In the genomic region with DNA sequence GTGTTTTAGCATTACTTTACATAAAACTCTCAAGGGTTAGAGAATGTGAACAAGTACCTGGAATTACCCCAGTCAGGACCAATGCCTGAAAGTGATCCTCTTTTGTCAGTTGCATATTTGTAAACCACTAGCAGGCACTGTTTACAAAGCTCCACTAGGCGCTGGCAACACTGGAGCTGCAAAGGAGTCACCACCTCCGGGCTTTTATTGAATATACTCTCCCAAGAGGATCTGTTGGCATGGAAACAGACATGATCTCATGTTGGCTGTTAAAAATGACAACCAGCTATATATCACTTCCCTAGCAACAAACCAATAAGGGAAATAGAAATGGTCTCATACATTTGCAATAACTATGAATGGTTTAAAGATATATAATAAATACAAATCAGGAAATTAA, we compare ENCODE assay signal across 8 cellular contexts.
DNase-seq lines count a peak whose midpoint lies in the region; ATAC-seq and TF ChIP-seq lines count a peak whose summit lies in the region.

No MANE protein-coding gene starts in this region.

- TF ChIP-seq POLR2A in NB4 (IDR thresholded peaks at IDR 0.05; ENCODE audit: extremely low read depth, insufficient read length): no peak

- no peak overlapping the region for H3K4me3 Mint-ChIP-seq in naive thymus-derived CD4-positive, alpha-beta T cell

- no peaks in the 10 kb centered on the region for H3K9me3 ChIP-seq in naive thymus-derived CD4-positive, alpha-beta T cell (ENCODE audit: control insufficient read depth in 2 of 3, low read length in 3 of 3)

- H3K9me3 Mint-ChIP-seq in naive thymus-derived CD4-positive, alpha-beta T cell: no peaks in the 10 kb centered on the region

- ATAC-seq in naive thymus-derived CD4-positive, alpha-beta T cell: peak; percentile 14
- no peak for ATAC-seq in HG03159 (IDR thresholded peaks at IDR 0.05; ENCODE audit: unreplicated experiment)
- no peak for ATAC-seq in left cardiac atrium

- POLR2A ChIA-PET in naive thymus-derived CD4-positive, alpha-beta T cell (lab: Charles Lee): no interaction called here

- H3K27me3 Mint-ChIP-seq in naive thymus-derived CD4-positive, alpha-beta T cell: peaks cover 0 to 13% (median 0%) of the 10 kb centered on the region in 5 donors

- intact Hi-C loops in naive thymus-derived CD4-positive, alpha-beta T cell (cut with micrococcal nuclease): no loop called here
- intact Hi-C loops in left cardiac atrium (cut with DNase I): no loop called here

- H3K36me3 ChIP-seq in naive thymus-derived CD4-positive, alpha-beta T cell (ENCODE audit: control insufficient read depth in 2 of 3, insufficient read depth in 3 of 3, low read length in 3 of 3): no peaks in the 10 kb centered on the region

- H3K4me3 ChIP-seq in NB4 (ENCODE audit: low read depth, low read length): no peak overlapping the region
- H3K4me3 ChIP-seq in naive thymus-derived CD4-positive, alpha-beta T cell (ENCODE audit: low read length): no peak overlapping the region

- H3K4me1 Mint-ChIP-seq in naive thymus-derived CD4-positive, alpha-beta T cell: no peaks in the 10 kb centered on the region

- H3K27me3 ChIP-seq in naive thymus-derived CD4-positive, alpha-beta T cell (ENCODE audit: control insufficient read depth in 2 of 2, insufficient read depth in 2 of 2, low read length in 2 of 2): no peaks in the 10 kb centered on the region

- TF ChIP-seq CTCF in GM12873 (IDR thresholded peaks at IDR 0.05; ENCODE audit: insufficient read depth, low read depth, low read length, missing control alignments): peak; percentile 26
- TF ChIP-seq CTCF in NB4 (IDR thresholded peaks at IDR 0.05; ENCODE audit: low read depth, low read length): peak; percentile 15

- no peak overlapping the region for H3K27ac Mint-ChIP-seq in naive thymus-derived CD4-positive, alpha-beta T cell

- H3K4me1 ChIP-seq in naive thymus-derived CD4-positive, alpha-beta T cell (ENCODE audit: control insufficient read depth in 2 of 2, insufficient read depth in 2 of 2, low read length in 2 of 2): no peaks in the 10 kb centered on the region

- H3K36me3 Mint-ChIP-seq in naive thymus-derived CD4-positive, alpha-beta T cell: peaks cover 0 to 8% (median 5%) of the 10 kb centered on the region in 5 donors

- CTCF ChIA-PET in naive thymus-derived CD4-positive, alpha-beta T cell (lab: Charles Lee): no interaction called here

- peak; percentile 59 for DNase-seq in NB4 (ENCODE audit: low read depth)
- DNase-seq in astrocyte of the hippocampus (ENCODE audit: low read depth, low spot score): peak; percentile 44
- no peak for DNase-seq in naive thymus-derived CD4-positive, alpha-beta T cell
- no peak for DNase-seq in nucleus accumbens (lab: John Stamatoyannopoulos, UW)
- DNase-seq in mucosa of gallbladder (ENCODE audit: low spot score): no peak
- DNase-seq in left cardiac atrium: no peak

- no peak overlapping the region for H3K27ac ChIP-seq in naive thymus-derived CD4-positive, alpha-beta T cell (ENCODE audit: low read depth, low read length)

Comparison
In these comparisons a context has a peak if more than half of its experiments do, and no peak if none do; other contexts are left out.
1. DNase-seq: peak in NB4 (single experiment) and astrocyte of the hippocampus (single experiment); none in naive thymus-derived CD4-positive, alpha-beta T cell (0 of 9), nucleus accumbens (0 of 56), mucosa of gallbladder (single experiment) and left cardiac atrium (single experiment).